ENCODE assay signal across 8 cellular contexts in the genomic region with DNA sequence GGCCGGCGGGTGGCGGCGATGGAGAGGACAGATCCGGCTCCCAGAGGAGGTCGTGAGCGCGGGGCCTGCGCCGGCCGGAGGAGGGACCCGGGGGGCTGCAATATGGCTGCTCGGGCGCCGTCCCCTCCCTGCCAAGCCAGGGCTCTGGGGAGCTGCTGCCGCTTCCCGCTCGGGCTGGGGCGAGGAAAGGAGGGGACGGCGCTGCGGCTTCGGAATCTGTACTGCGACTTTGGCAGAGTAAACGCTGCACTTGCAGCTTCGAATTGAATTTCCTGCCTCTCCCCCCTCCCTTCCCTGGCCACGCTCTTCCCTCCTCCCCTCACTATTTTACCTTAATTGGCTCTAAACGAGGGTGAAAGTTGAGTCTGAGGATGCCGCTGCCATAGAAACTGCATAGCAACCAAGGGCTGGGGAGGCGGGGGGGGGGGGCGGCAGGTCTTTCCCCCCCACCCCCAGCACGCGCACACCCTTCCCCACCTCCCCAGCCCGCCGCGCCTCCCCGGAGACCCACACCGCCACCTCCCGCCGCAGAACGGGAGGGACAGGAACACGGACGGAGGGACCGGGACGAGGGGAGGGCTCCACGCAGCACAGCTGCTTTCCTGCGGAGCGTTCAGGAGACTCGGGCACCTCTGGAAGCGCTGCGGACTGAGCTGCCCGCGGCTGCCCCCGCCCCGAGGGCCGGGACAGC.
DNase-seq lines count a peak whose midpoint lies in the region; ATAC-seq and TF ChIP-seq lines count a peak whose summit lies in the region.

No MANE protein-coding gene starts in this region.

- peak; percentile 74 to 75 for ATAC-seq in CD4-positive, CD25-positive, alpha-beta regulatory T cell (ENCODE audit: low read depth in 2 of 2)
- ATAC-seq in GM21423 (IDR thresholded peaks at IDR 0.05; ENCODE audit: unreplicated experiment): peak; percentile 69
- ATAC-seq in GM18520 (IDR thresholded peaks at IDR 0.05; ENCODE audit: unreplicated experiment): no peak

- TF ChIP-seq CTCF in retinal pigment epithelial cell (conservative IDR thresholded peaks at IDR 0.05; ENCODE audit: low read depth, low read length): no peak

- peak overlapping the region in 1 of 3 donors; percentile 57 for H3K27ac Mint-ChIP-seq in CD4-positive, CD25-positive, alpha-beta regulatory T cell
- H3K27ac Mint-ChIP-seq in activated naive CD8-positive, alpha-beta T cell: no peak overlapping the region

- H3K4me3 Mint-ChIP-seq in CD4-positive, CD25-positive, alpha-beta regulatory T cell: peak overlapping the region; percentile 75 to 93 (median 88)
- H3K4me3 Mint-ChIP-seq in activated naive CD8-positive, alpha-beta T cell: peak overlapping the region; percentile 85

- DNase-seq in CD4-positive, CD25-positive, alpha-beta regulatory T cell: peak; percentile 14 to 39 (median 14)
- peak; percentile 41 to 77 for DNase-seq in NCI-H524 (lab: John Stamatoyannopoulos, UW)
- DNase-seq in hepatic stellate cell (ENCODE audit: low spot score): peak; percentile 24
- no peak for DNase-seq in retinal pigment epithelial cell (ENCODE audit: low read depth)
- DNase-seq in NCI-H2171 (lab: John Stamatoyannopoulos, UW): no peak

- no peaks in the 10 kb centered on the region for H3K9me3 ChIP-seq in CD4-positive, CD25-positive, alpha-beta regulatory T cell (ENCODE audit: control insufficient read depth in 2 of 2, low read length in 2 of 2)

- no peak overlapping the region for H3K27ac ChIP-seq in CD4-positive, CD25-positive, alpha-beta regulatory T cell (ENCODE audit: insufficient read depth, low read length, poor library complexity, severe bottlenecking)

- peaks cover 0 to 11% (median 8%) of the 10 kb centered on the region in 4 donors for H3K4me1 Mint-ChIP-seq in CD4-positive, CD25-positive, alpha-beta regulatory T cell
- peaks cover 8% of the 10 kb centered on the region for H3K4me1 Mint-ChIP-seq in activated naive CD8-positive, alpha-beta T cell (ENCODE audit: low read depth)

- peaks cover 10% of the 10 kb centered on the region for H3K27me3 ChIP-seq in CD4-positive, CD25-positive, alpha-beta regulatory T cell (ENCODE audit: control insufficient read depth, insufficient read depth, low read length)

- peaks cover 14% of the 10 kb centered on the region for H3K4me1 ChIP-seq in CD4-positive, CD25-positive, alpha-beta regulatory T cell (ENCODE audit: control insufficient read depth, insufficient read depth, low read length, poor library complexity, severe bottlenecking)

- peaks cover 36% of the 10 kb centered on the region for H3K27me3 Mint-ChIP-seq in CD4-positive, CD25-positive, alpha-beta regulatory T cell
- peaks cover 2% of the 10 kb centered on the region for H3K27me3 Mint-ChIP-seq in activated naive CD8-positive, alpha-beta T cell

- peak overlapping the region; percentile 58 for H3K4me3 ChIP-seq in CD4-positive, CD25-positive, alpha-beta regulatory T cell (ENCODE audit: low read depth, low read length)
- peak overlapping the region; percentile 54 for H3K4me3 ChIP-seq in retinal pigment epithelial cell (ENCODE audit: low read length)

- H3K36me3 ChIP-seq in CD4-positive, CD25-positive, alpha-beta regulatory T cell (ENCODE audit: control insufficient read depth, insufficient read depth, low read length): no peaks in the 10 kb centered on the region

- H3K9me3 Mint-ChIP-seq in CD4-positive, CD25-positive, alpha-beta regulatory T cell: no peaks in the 10 kb centered on the region
- H3K9me3 Mint-ChIP-seq in activated naive CD8-positive, alpha-beta T cell (ENCODE audit: low read depth): no peaks in the 10 kb centered on the region

- no peaks in the 10 kb centered on the region for H3K36me3 Mint-ChIP-seq in CD4-positive, CD25-positive, alpha-beta regulatory T cell
- no peaks in the 10 kb centered on the region for H3K36me3 Mint-ChIP-seq in activated naive CD8-positive, alpha-beta T cell

Comparison
In these comparisons a context has a peak if more than half of its experiments do, and no peak if none do; other contexts are left out.
1. DNase-seq: peak in CD4-positive, CD25-positive, alpha-beta regulatory T cell (3 of 3), NCI-H524 (2 of 2) and hepatic stellate cell (single experiment); none in retinal pigment epithelial cell (single experiment) and NCI-H2171 (single experiment).